ENCODE assay signal across 1 cellular context in the genomic region with DNA sequence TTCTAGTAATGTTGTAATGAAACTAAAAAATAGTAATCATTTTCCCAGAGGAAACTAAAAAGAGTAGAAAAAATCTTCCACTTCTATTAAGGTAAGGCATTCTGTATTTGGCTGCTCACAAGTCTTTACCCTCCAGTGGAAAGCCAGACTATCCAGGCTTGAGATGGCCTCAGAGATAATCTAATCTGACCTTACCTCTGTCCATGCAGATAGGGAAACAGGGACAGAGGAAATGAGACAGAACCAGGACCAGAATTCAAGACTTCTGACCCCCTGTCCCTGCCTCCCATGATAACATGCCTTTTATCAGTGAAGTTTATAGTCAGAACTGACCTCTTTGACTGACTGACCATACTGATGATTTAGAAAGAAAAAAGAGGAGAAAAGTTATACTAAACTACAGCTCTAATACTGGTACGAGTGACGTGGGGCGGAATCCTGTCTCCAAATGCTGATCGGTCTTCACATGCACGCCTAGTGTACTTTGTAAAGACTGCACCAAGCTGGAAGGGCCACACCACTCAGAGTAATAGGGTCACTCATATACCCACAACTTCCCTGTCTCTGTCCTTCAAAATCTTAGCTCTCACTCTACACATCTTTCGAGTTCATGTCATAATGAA.
TF ChIP-seq lines count a peak whose summit lies in the region.

No MANE protein-coding gene starts in this region.

TF ChIP-seq in endothelial cell of umbilical vein, 7 proteins besides CTCF, POLR2A, EP300 and RAD21 (continued from another document):
- TF ChIP-seq, protein P1, sequence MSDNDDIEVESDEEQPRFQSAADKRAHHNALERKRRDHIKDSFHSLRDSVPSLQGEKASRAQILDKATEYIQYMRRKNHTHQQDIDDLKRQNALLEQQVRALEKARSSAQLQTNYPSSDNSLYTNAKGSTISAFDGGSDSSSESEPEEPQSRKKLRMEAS (IDR thresholded peaks at IDR 0.05; ENCODE audit: insufficient read depth, insufficient read length): no peak
- TF ChIP-seq POLR2AphosphoS5 (IDR thresholded peaks at IDR 0.05; ENCODE audit: insufficient read depth, low read depth, low read length) (no peak), GATA2 (IDR thresholded peaks at IDR 0.05; ENCODE audit: insufficient read depth, insufficient read length, low read depth, low read length) (peak; percentile 24)
TF ChIP-seq in endothelial cell of umbilical vein: peak in this region for 1.
